In the genomic region with DNA sequence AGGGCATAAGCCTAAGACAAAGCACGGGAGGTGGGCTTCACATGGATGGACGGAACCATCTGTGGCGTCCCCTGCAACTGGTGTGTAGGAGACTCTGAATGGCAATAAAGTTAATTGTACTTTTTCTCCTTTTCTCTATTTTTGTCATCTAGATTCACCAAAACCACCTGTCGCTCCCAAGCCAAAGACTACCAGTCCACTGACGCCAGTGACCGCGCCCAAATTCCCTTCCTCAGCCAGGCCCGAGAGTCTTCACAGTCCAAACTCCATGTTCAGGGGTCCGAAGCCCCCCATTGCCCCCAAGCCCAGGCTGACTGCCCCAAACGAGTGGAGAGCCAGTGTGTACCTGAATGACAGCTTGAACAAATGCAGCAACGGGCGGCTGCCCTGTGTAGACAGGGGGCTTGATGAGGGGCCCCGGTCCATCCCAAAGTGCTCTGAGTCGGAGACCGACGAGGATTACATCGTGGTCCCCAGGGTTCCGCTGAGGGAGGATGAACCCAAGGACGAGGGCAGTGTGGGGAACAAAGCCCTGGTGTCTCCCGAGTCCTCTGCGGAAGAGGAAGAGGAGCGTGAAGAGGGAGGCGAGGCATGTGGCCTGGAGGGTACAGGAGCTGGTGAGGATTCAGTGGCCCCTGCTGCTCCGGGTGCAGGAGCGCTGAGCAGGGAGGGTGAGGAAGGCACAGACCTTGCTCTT, we compare ENCODE assay signal across 25 cellular contexts. TPM values are rescaled to one million over a fixed set of nuclear protein-coding genes. Genes with fewer than 3 reads are reported as not detected.
DNase-seq lines count a peak whose midpoint lies in the region; ATAC-seq and TF ChIP-seq lines count a peak whose summit lies in the region.
"Had no signal": no experiment of that assay in that cellular context is flagged by ENCODE, and none has a peak within 500 bp of the region (broad histone marks: within the 10 kb centered on the region; RNA-seq: fewer than 3 reads in every experiment).

TSS of gene FGD5 (plus strand) at position 159 of the 697 bp plus-strand sequence. CDS start at position 269, 110 bp downstream.

- no peak for TF ChIP-seq POLR2A in esophagus muscularis mucosa (IDR thresholded peaks at IDR 0.05; ENCODE audit: low read depth)

- no peak within 1 kb of the TSS for H3K4me3 ChIP-seq in esophagus muscularis mucosa
- no peak within 1 kb of the TSS for H3K4me3 ChIP-seq in lower lobe of right lung
- H3K4me3 ChIP-seq in thoracic aorta: no peak within 1 kb of the TSS
- H3K4me3 ChIP-seq in naive thymus-derived CD4-positive, alpha-beta T cell (ENCODE audit: low read length): no peak within 1 kb of the TSS
- H3K4me3 ChIP-seq: hepatocyte, SJSA1, skin epidermis had no signal

- 89% methylated on average over 22 of the region's 25 CpGs for WGBS in esophagus muscularis mucosa

- POLR2A ChIA-PET in WTC11 (lab: Charles Lee): no interaction called here
- POLR2A ChIA-PET in naive thymus-derived CD4-positive, alpha-beta T cell (lab: Charles Lee): no interaction called here

- H3K4me1 Mint-ChIP-seq in WTC11: peaks cover 31% of the 10 kb centered on the region
- H3K4me1 Mint-ChIP-seq in naive thymus-derived CD4-positive, alpha-beta T cell: peaks cover 0 to 6% (median 0%) of the 10 kb centered on the region in 7 donors
- H3K4me1 Mint-ChIP-seq: central memory CD8-positive, alpha-beta T cell; memory B cell; naive thymus-derived CD8-positive, alpha-beta T cell had no signal

- CTCF ChIA-PET in WTC11 (lab: Charles Lee): no interaction called here
- CTCF ChIA-PET in naive thymus-derived CD4-positive, alpha-beta T cell (lab: Charles Lee): no interaction called here

- H3K9me3 Mint-ChIP-seq in WTC11: no peaks in the 10 kb centered on the region
- no peaks in the 10 kb centered on the region for H3K9me3 Mint-ChIP-seq in naive thymus-derived CD4-positive, alpha-beta T cell
- H3K9me3 Mint-ChIP-seq: central memory CD8-positive, alpha-beta T cell; memory B cell; naive thymus-derived CD8-positive, alpha-beta T cell; stimulated activated naive CD8-positive, alpha-beta T cell treated with anti-CD3 and anti-CD28 coated beads, Interleukin-15, Interleukin-2, amounts not matched to agents 100 ng/mL and 50 ng/mL, for 24 hours had no signal

- peaks cover 5% of the 10 kb centered on the region; the same call in 1 of the 2 replicates for H3K36me3 Mint-ChIP-seq in WTC11
- no peaks in the 10 kb centered on the region for H3K36me3 Mint-ChIP-seq in naive thymus-derived CD4-positive, alpha-beta T cell
- H3K36me3 Mint-ChIP-seq: memory B cell; naive thymus-derived CD8-positive, alpha-beta T cell had no signal

- H3K36me3 ChIP-seq in esophagus muscularis mucosa (peaks cover 0 to 29% (median 14%) of the 10 kb centered on the region in 4 donors), lower lobe of right lung (peaks cover 22% of the 10 kb centered on the region), thoracic aorta (no peaks in the 10 kb centered on the region)
- no peaks in the 10 kb centered on the region for H3K36me3 ChIP-seq in naive thymus-derived CD4-positive, alpha-beta T cell (ENCODE audit: control insufficient read depth in 2 of 3, insufficient read depth in 3 of 3, low read length in 3 of 3)
- H3K36me3 ChIP-seq: SJSA1 had no signal

- no peak for ATAC-seq in WTC11
- no peak for ATAC-seq in lower lobe of right lung
- ATAC-seq in thoracic aorta (ENCODE audit: insufficient number of reproducible peaks, low FRiP score, low read depth): no peak
- ATAC-seq in naive thymus-derived CD4-positive, alpha-beta T cell: no peak
- ATAC-seq in HG03108 (IDR thresholded peaks at IDR 0.05; ENCODE audit: unreplicated experiment): no peak
- ATAC-seq: naive thymus-derived CD8-positive, alpha-beta T cell; T-helper 17 cell had no signal

- H3K27ac Mint-ChIP-seq in WTC11: peak within 1 kb of the TSS; percentile 51; the same call in 1 of the 2 replicates
- H3K27ac Mint-ChIP-seq in naive thymus-derived CD4-positive, alpha-beta T cell: no peak within 1 kb of the TSS
- H3K27ac Mint-ChIP-seq: memory B cell; stimulated activated naive CD8-positive, alpha-beta T cell treated with anti-CD3 and anti-CD28 coated beads, Interleukin-15, Interleukin-2, amounts not matched to agents 100 ng/mL and 50 ng/mL, for 24 hours; T-helper 17 cell had no signal

- H3K9me3 ChIP-seq in esophagus muscularis mucosa (no peaks in the 10 kb centered on the region), lower lobe of right lung (no peaks in the 10 kb centered on the region), thoracic aorta (no peaks in the 10 kb centered on the region)
- H3K9me3 ChIP-seq in naive thymus-derived CD4-positive, alpha-beta T cell (ENCODE audit: control insufficient read depth in 2 of 3, low read length in 3 of 3): no peaks in the 10 kb centered on the region
- H3K9me3 ChIP-seq: SJSA1 had no signal

- peaks cover 9 to 32% (median 24%) of the 10 kb centered on the region in 4 donors for H3K4me1 ChIP-seq in esophagus muscularis mucosa
- H3K4me1 ChIP-seq in lower lobe of right lung: peaks cover 26% of the 10 kb centered on the region
- H3K4me1 ChIP-seq in thoracic aorta (ENCODE audit: control insufficient read depth in 1 of 2, low read depth in 2 of 2): no peaks in the 10 kb centered on the region
- no peaks in the 10 kb centered on the region for H3K4me1 ChIP-seq in naive thymus-derived CD4-positive, alpha-beta T cell (ENCODE audit: control insufficient read depth in 2 of 2, insufficient read depth in 2 of 2, low read length in 2 of 2)
- H3K4me1 ChIP-seq: SJSA1 had no signal

- no peak within 1 kb of the TSS for H3K27ac ChIP-seq in esophagus muscularis mucosa (replicated peaks in 1 of 4)
- no peak within 1 kb of the TSS for H3K27ac ChIP-seq in lower lobe of right lung
- H3K27ac ChIP-seq in thoracic aorta: no peak within 1 kb of the TSS
- no peak within 1 kb of the TSS for H3K27ac ChIP-seq in naive thymus-derived CD4-positive, alpha-beta T cell (ENCODE audit: low read depth, low read length)
- H3K27ac ChIP-seq: C4-2B, hepatocyte, SJSA1, skin epidermis, VCaP had no signal

- intact Hi-C loops in esophagus muscularis mucosa (cut with DNase I) (no loop called here), lower lobe of right lung (cut with DNase I) (no loop called here)
- intact Hi-C loops in naive thymus-derived CD4-positive, alpha-beta T cell (cut with micrococcal nuclease): no loop called here

- DNase-seq in WTC11 (ENCODE audit: low spot score): no peak
- DNase-seq in esophagus muscularis mucosa (ENCODE audit: extremely low spot score): no peak
- no peak for DNase-seq in lower lobe of right lung
- no peak for DNase-seq in thoracic aorta (ENCODE audit: low spot score)
- DNase-seq in naive thymus-derived CD4-positive, alpha-beta T cell: no peak
- no peak for DNase-seq in SK-N-DZ (ENCODE audit: low spot score)
- no peak for DNase-seq in cortex of kidney (lab: John Stamatoyannopoulos, UW)
- DNase-seq: ACHN; activated CD4-positive, alpha-beta T cell treated with anti-CD3 and anti-CD28 coated beads, Interleukin-2, amount 50 U/mL, for 4 hours; anterior cingulate cortex; naive thymus-derived CD8-positive, alpha-beta T cell; NCI-H1105 treated with DMSO at 0.1 percent for 48 hours; NCI-H2081 treated with DMSO at 0.1 percent for 48 hours; NCI-H446 treated with DMSO at 0.1 percent for 48 hours; T-helper 17 cell had no signal

- no peaks in the 10 kb centered on the region; the same call in 1 of the 2 replicates for H3K27me3 Mint-ChIP-seq in WTC11 (ENCODE audit: low read depth)
- peaks cover 4 to 32% (median 17%) of the 10 kb centered on the region in 5 donors for H3K27me3 Mint-ChIP-seq in naive thymus-derived CD4-positive, alpha-beta T cell

- TF ChIP-seq CTCF in WTC11 (IDR thresholded peaks at IDR 0.05): no peak
- TF ChIP-seq CTCF in esophagus muscularis mucosa (IDR thresholded peaks at IDR 0.05): no peak
- TF ChIP-seq CTCF in lower lobe of right lung (IDR thresholded peaks at IDR 0.05): no peak
- no peak for TF ChIP-seq CTCF in thoracic aorta (IDR thresholded peaks at IDR 0.05)

- no peak within 1 kb of the TSS for H3K4me3 Mint-ChIP-seq in WTC11
- H3K4me3 Mint-ChIP-seq in naive thymus-derived CD4-positive, alpha-beta T cell: no peak within 1 kb of the TSS
- H3K4me3 Mint-ChIP-seq: central memory CD8-positive, alpha-beta T cell; memory B cell; naive thymus-derived CD8-positive, alpha-beta T cell; stimulated activated naive CD8-positive, alpha-beta T cell treated with anti-CD3 and anti-CD28 coated beads, Interleukin-15, Interleukin-2, amounts not matched to agents 100 ng/mL and 50 ng/mL, for 24 hours; T-helper 17 cell had no signal

- TF ChIP-seq EP300 in esophagus muscularis mucosa (IDR thresholded peaks at IDR 0.05): no peak

- peaks cover 0 to 11% (median 0%) of the 10 kb centered on the region in 4 donors for H3K27me3 ChIP-seq in esophagus muscularis mucosa
- H3K27me3 ChIP-seq in lower lobe of right lung (ENCODE audit: low read depth): no peaks in the 10 kb centered on the region
- no peaks in the 10 kb centered on the region for H3K27me3 ChIP-seq in thoracic aorta (replicated peaks; ENCODE audit: insufficient read depth)
- H3K27me3 ChIP-seq in naive thymus-derived CD4-positive, alpha-beta T cell (ENCODE audit: control insufficient read depth in 2 of 2, insufficient read depth in 2 of 2, low read length in 2 of 2): no peaks in the 10 kb centered on the region

TF ChIP-seq in WTC11, 78 proteins besides CTCF, POLR2A, EP300 and RAD21 (continues in another document):
- no peak for TF ChIP-seq IRF2 (CRISPR knock-in tag; IDR thresholded peaks at IDR 0.05; ENCODE audit: borderline replicate concordance, low read depth)
- no peak for TF ChIP-seq ZNF425 (CRISPR knock-in tag; conservative IDR thresholded peaks at IDR 0.05)

RNA-seq across cellular contexts. Expression of gene FGD5, which starts in this region (rescaled TPM):
- total RNA-seq in WTC11 (2021) (18.3 to 20.0 TPM (median 19.3 TPM) in 3 replicates), esophagus muscularis mucosa (10 to 100 TPM; 15.4 to 21.1 (median 16.1) TPM), lower lobe of right lung (85.0 TPM), thoracic aorta (10 to 100 TPM; 15.4 to 21.4 TPM)
- under 1 TPM in 1 of 5 experiments, not detected in 4; 0.37 TPM for total RNA-seq in naive thymus-derived CD4-positive, alpha-beta T cell
- polyA plus RNA-seq in naive thymus-derived CD4-positive, alpha-beta T cell: not detected
- polyA plus RNA-seq in SK-N-DZ (2014; cell fraction: cytosol; rRNA removed): not detected in 2 replicates
- polyA plus RNA-seq in SK-N-DZ (2014; cell fraction: nucleus; rRNA removed): not detected in 2 replicates
- total RNA-seq: LHCN-M2, SJSA1, T-helper 17 cell had no signal
- polyA plus RNA-seq: naive thymus-derived CD8-positive, alpha-beta T cell had no signal

Comparison
In these comparisons a context has a peak if more than half of its experiments do, and no peak if none do; other contexts are left out.
1. RNA of gene FGD5 (total RNA-seq): 85.0 TPM in lower lobe of right lung (single experiment), 15.4 to 21.4 TPM in thoracic aorta, 18.3 to 20.0 TPM in WTC11 and 15.4 to 21.1 TPM in esophagus muscularis mucosa; 0.37 TPM in naive thymus-derived CD4-positive, alpha-beta T cell; every median in the first group is over 10 times any median in the second.